13 cellular contexts compared by ENCODE assay signal in the genomic region with DNA sequence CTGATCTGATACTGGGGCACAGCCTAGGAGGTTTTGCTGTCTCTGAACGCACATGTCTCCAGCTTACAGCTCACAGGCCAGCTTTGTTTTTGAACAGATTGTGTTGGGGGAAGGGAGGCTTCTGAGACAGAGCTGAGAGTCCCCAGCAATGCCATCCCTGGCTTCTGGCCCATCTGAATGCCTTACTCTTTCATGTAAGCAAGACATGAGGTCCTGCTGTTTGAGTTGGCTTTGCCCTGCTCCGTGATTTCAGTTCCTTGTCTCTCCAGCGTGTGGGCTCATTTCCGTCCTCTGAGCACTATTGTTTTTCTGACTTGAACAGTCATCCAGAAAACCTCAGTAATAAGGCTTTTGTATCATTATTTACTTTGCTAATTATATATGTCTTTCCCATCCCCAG.
DNase-seq lines count a peak whose midpoint lies in the region; ATAC-seq, FAIRE-seq and TF ChIP-seq lines count a peak whose summit lies in the region.
"Had no signal": no experiment of that assay in that cellular context is flagged by ENCODE, and none has a peak within 500 bp of the region (broad histone marks: within the 10 kb centered on the region; RNA-seq: fewer than 3 reads in every experiment).

No MANE protein-coding gene starts in this region.

- peaks cover 12% of the 10 kb centered on the region for H3K27me3 Mint-ChIP-seq in activated naive CD4-positive, alpha-beta T cell treated with anti-CD3 and anti-CD28 coated beads, Interleukin-2, amount 10 ng/mL, durations not matched to agents 7 days and 5 days

- in situ Hi-C loops in astrocyte of the spinal cord (cut with HindIII; ENCODE audit: low sequenced_read_pairs), result no loop called here

- no peak for TF ChIP-seq CTCF in astrocyte of the spinal cord (IDR thresholded peaks at IDR 0.05; ENCODE audit: low read depth, low read length)

- no peaks in the 10 kb centered on the region for H3K4me1 Mint-ChIP-seq in activated naive CD4-positive, alpha-beta T cell treated with anti-CD3 and anti-CD28 coated beads, Interleukin-2, amount 10 ng/mL, durations not matched to agents 7 days and 5 days
- H3K4me1 Mint-ChIP-seq: naive thymus-derived CD8-positive, alpha-beta T cell had no signal

- no peak for ATAC-seq in GM18858 (IDR thresholded peaks at IDR 0.05; ENCODE audit: unreplicated experiment)
- ATAC-seq: CD8-positive, alpha-beta T cell; naive thymus-derived CD8-positive, alpha-beta T cell had no signal

- no peaks in the 10 kb centered on the region for H3K36me3 Mint-ChIP-seq in activated naive CD4-positive, alpha-beta T cell treated with anti-CD3 and anti-CD28 coated beads, Interleukin-2, amount 10 ng/mL, durations not matched to agents 7 days and 5 days
- H3K36me3 Mint-ChIP-seq: CD8-positive, alpha-beta T cell; naive thymus-derived CD8-positive, alpha-beta T cell had no signal

- H3K4me3 ChIP-seq in astrocyte of the spinal cord (ENCODE audit: low read depth, low read length), result no peak overlapping the region
- H3K4me3 ChIP-seq: spleen had no signal

- no peak for DNase-seq in GM12891 (ENCODE audit: insufficient read length, low spot score)
- DNase-seq in NCI-H2171 (lab: John Stamatoyannopoulos, UW), result peak; percentile 74
- DNase-seq in astrocyte of the spinal cord (ENCODE audit: low read depth, low spot score), result peak; percentile 62
- peak; percentile 11 for DNase-seq in pulmonary artery endothelial cell (ENCODE audit: low read depth, low spot score)
- no peak for DNase-seq in activated gamma-delta T cell treated with Interleukin-2 at 50 U/mL for 16 hours
- DNase-seq in amniotic stem cell (lab: John Stamatoyannopoulos, UW), result no peak
- DNase-seq in activated naive CD4-positive, alpha-beta T cell treated with anti-CD3 and anti-CD28 coated beads, Interleukin-2, amount 10 ng/mL, durations not matched to agents 7 days and 5 days, result no peak
- DNase-seq: CD8-positive, alpha-beta T cell; central memory CD4-positive, alpha-beta T cell; naive thymus-derived CD8-positive, alpha-beta T cell; spleen had no signal

- no peaks in the 10 kb centered on the region for H3K9me3 Mint-ChIP-seq in activated naive CD4-positive, alpha-beta T cell treated with anti-CD3 and anti-CD28 coated beads, Interleukin-2, amount 10 ng/mL, durations not matched to agents 7 days and 5 days
- H3K9me3 Mint-ChIP-seq: CD8-positive, alpha-beta T cell; naive thymus-derived CD8-positive, alpha-beta T cell had no signal

- no peak overlapping the region for H3K4me3 Mint-ChIP-seq in activated naive CD4-positive, alpha-beta T cell treated with anti-CD3 and anti-CD28 coated beads, Interleukin-2, amount 10 ng/mL, durations not matched to agents 7 days and 5 days
- H3K4me3 Mint-ChIP-seq: CD8-positive, alpha-beta T cell; naive thymus-derived CD8-positive, alpha-beta T cell had no signal

- CTCF ChIA-PET in activated naive CD4-positive, alpha-beta T cell treated with anti-CD3 and anti-CD28 coated beads, Interleukin-2, amount 10 ng/mL, durations not matched to agents 7 days and 5 days (lab: Charles Lee), result no interaction called here

- no peak for TF ChIP-seq POLR2A in GM12891 (IDR thresholded peaks at IDR 0.05; ENCODE audit: low read depth, low read length)

- FAIRE-seq in GM12891 (lab: Jason Lieb, UNC), result peak; percentile 9
- FAIRE-seq: keratinocyte had no signal

- H3K27ac Mint-ChIP-seq in activated naive CD4-positive, alpha-beta T cell treated with anti-CD3 and anti-CD28 coated beads, Interleukin-2, amount 10 ng/mL, durations not matched to agents 7 days and 5 days, result no peak overlapping the region
- H3K27ac Mint-ChIP-seq: CD8-positive, alpha-beta T cell; naive thymus-derived CD8-positive, alpha-beta T cell had no signal

TF ChIP-seq in GM12891, 5 proteins besides CTCF, POLR2A, EP300 and RAD21:
- TF ChIP-seq SPI1 (IDR thresholded peaks at IDR 0.05; ENCODE audit: low read depth, low read length), result peak; percentile 65
- no peak for TF ChIP-seq POLR2AphosphoS5 (IDR thresholded peaks at IDR 0.05; ENCODE audit: low read depth, low read length)
TF ChIP-seq in GM12891: peak in this region for 1.

Comparison
In these comparisons a context has a peak if more than half of its experiments do, and no peak if none do; other contexts are left out.
1. DNase-seq: peak in NCI-H2171 (single experiment), astrocyte of the spinal cord (single experiment) and pulmonary artery endothelial cell (single experiment); none in GM12891 (single experiment), activated gamma-delta T cell treated with Interleukin-2 at 50 U/mL for 16 hours (single experiment), amniotic stem cell (single experiment) and activated naive CD4-positive, alpha-beta T cell treated with anti-CD3 and anti-CD28 coated beads, Interleukin-2, amount 10 ng/mL, durations not matched to agents 7 days and 5 days (single experiment).